8 cellular contexts compared by ENCODE assay signal in genomic region chr9:62798884-62799850, GRCh38.
DNase-seq lines count a peak whose midpoint lies in the region; ATAC-seq, FAIRE-seq and TF ChIP-seq lines count a peak whose summit lies in the region.
"Not testable (repeated sequence)": the region's sequence is repeated elsewhere in the genome, so short reads cannot be mapped to it uniquely, and the experiment has no call there.

No MANE protein-coding gene starts in this region.

- ATAC-seq in K562 = peak; percentile 16; the same call in 1 of the 3 replicates
- ATAC-seq in left lobe of liver = peak; percentile 28

- peak overlapping the region; percentile 76 for H3K4me2 ChIP-seq in Karpas-422 (ENCODE audit: low read depth, low read length, poor library complexity, severe bottlenecking)
- H3K4me2 ChIP-seq in K562 (ENCODE audit: insufficient read depth, low read length); trophoblast cell (ENCODE audit: low read length): not testable (repeated sequence)

- not testable (repeated sequence) for H3K18ac ChIP-seq in trophoblast cell (ENCODE audit: low read length)

- H3K14ac ChIP-seq in trophoblast cell (ENCODE audit: low read length) = not testable (repeated sequence)

- not testable (repeated sequence) for H3K27ac ChIP-seq in Karpas-422 (ENCODE audit: low read length); K562 (ENCODE audit: extremely low read depth, low read depth, low read length); trophoblast cell (ENCODE audit: low read depth, low read length); suprapubic skin

- not testable (repeated sequence) for H4K12ac ChIP-seq in trophoblast cell (ENCODE audit: low read depth, low read length)

- TF ChIP-seq POLR2A in K562 (conservative IDR thresholded peaks at IDR 0.05); suprapubic skin (IDR thresholded peaks at IDR 0.05): not testable (repeated sequence)

- intact Hi-C loops in K562 (cut with micrococcal nuclease) = not testable (repeated sequence)

- H3K79me2 ChIP-seq in Karpas-422 (ENCODE audit: low read length); K562 (ENCODE audit: control insufficient read depth, insufficient read depth, low read length); trophoblast cell (ENCODE audit: control insufficient read depth, insufficient read depth, low read length, poor library complexity): not testable (repeated sequence)

- H4K91ac ChIP-seq in trophoblast cell (ENCODE audit: low read depth, low read length) = not testable (repeated sequence)

- not testable (repeated sequence) for H2AFZ ChIP-seq in Karpas-422 (ENCODE audit: low read length); K562 (ENCODE audit: low read depth, low read length); trophoblast cell (ENCODE audit: insufficient read depth, low read length, poor library complexity)

- H3K36me3 ChIP-seq in Karpas-422 (ENCODE audit: insufficient read depth, low read length); K562 (ENCODE audit: control insufficient read depth, insufficient read depth, low read length); trophoblast cell (ENCODE audit: control insufficient read depth in 1 of 2, insufficient read depth in 2 of 2, low read length in 2 of 2); suprapubic skin: not testable (repeated sequence)

- BruUV-seq in K562 (replicated peaks; lab: Mats Ljungman, UMichigan) = not testable (repeated sequence)

- peak overlapping the region; percentile 75 for H3K4me3 Mint-ChIP-seq in activated CD4-positive, alpha-beta memory T cell treated with anti-CD3 and anti-CD28 coated beads, Interleukin-2, amount 10 ng/mL, durations not matched to agents 7 days and 5 days

- in situ Hi-C loops in K562 (cut with MboI) = loop anchor here (5.0 kb wide), 1 partner anchor 1018 kb away; no protein-coding TSS in a partner anchor

- H3K27me3 Mint-ChIP-seq in activated CD4-positive, alpha-beta memory T cell treated with anti-CD3 and anti-CD28 coated beads, Interleukin-2, amount 10 ng/mL, durations not matched to agents 7 days and 5 days = peaks cover 39% of the 10 kb centered on the region

- H3K4me1 ChIP-seq in Karpas-422 (ENCODE audit: low read length) = peaks cover 34% of the 10 kb centered on the region
- peaks cover 0 to 15% of the 10 kb centered on the region in 2 experiments; a peak in 2 of 5 replicates for H3K4me1 ChIP-seq in K562 (replicated peaks in 1 of 2; ENCODE audit: control insufficient read depth in 2 of 2, insufficient read depth in 2 of 2, low read length in 2 of 2)
- not testable (repeated sequence) for H3K4me1 ChIP-seq in trophoblast cell (ENCODE audit: control insufficient read depth in 1 of 2, insufficient read depth in 2 of 2, low read length in 2 of 2)
- peaks cover 42% of the 10 kb centered on the region for H3K4me1 ChIP-seq in suprapubic skin

- not testable (repeated sequence) for H2BK120ac ChIP-seq in trophoblast cell (ENCODE audit: insufficient read depth, low read length, poor library complexity)

- not testable (repeated sequence) for H3K9me3 Mint-ChIP-seq in activated CD4-positive, alpha-beta memory T cell treated with anti-CD3 and anti-CD28 coated beads, Interleukin-2, amount 10 ng/mL, durations not matched to agents 7 days and 5 days

- not testable (repeated sequence) for H3K4ac ChIP-seq in trophoblast cell (ENCODE audit: low read depth, low read length)

- H3K9me3 ChIP-seq in Karpas-422 (ENCODE audit: low read length); K562 (replicated peaks; ENCODE audit: control insufficient read depth, insufficient read depth, low read depth, low read length); trophoblast cell (ENCODE audit: insufficient read depth, low read depth, low read length); suprapubic skin: not testable (repeated sequence)

- H2BK5ac ChIP-seq in trophoblast cell (ENCODE audit: low read depth, low read length, poor library complexity) = not testable (repeated sequence)

- H3K79me1 ChIP-seq in trophoblast cell (ENCODE audit: low read length) = not testable (repeated sequence)

- FAIRE-seq in K562 (lab: Jason Lieb, UNC) = not testable (repeated sequence)

- not testable (repeated sequence) for H3K23ac ChIP-seq in trophoblast cell (ENCODE audit: low read length)

- TF ChIP-seq EP300 in K562 (IDR thresholded peaks at IDR 0.05; ENCODE audit: low read length); suprapubic skin (IDR thresholded peaks at IDR 0.05): not testable (repeated sequence)

- WGBS in K562 (ENCODE audit: insufficient coverage, low coverage, missing lambda C conversion rate) = 20% methylated on average over 35 of the region's 35 CpGs
- WGBS in trophoblast cell (ENCODE audit: extremely low coverage, insufficient coverage, insufficient read length) = no CpG with 5 or more reads among the region's 35 CpGs
- WGBS in suprapubic skin = 37% methylated on average over 35 of the region's 35 CpGs

- H3K27me3 ChIP-seq in Karpas-422 (ENCODE audit: low read length); K562 (ENCODE audit: control insufficient read depth in 2 of 2, insufficient read depth in 2 of 2, low read length in 2 of 2): not testable (repeated sequence)
- H3K27me3 ChIP-seq in trophoblast cell (ENCODE audit: insufficient read depth, low read length) (peaks cover 37% of the 10 kb centered on the region), suprapubic skin (peaks cover 50% of the 10 kb centered on the region)

- H3K4me3 ChIP-seq in Karpas-422 (ENCODE audit: low read length) (peak overlapping the region; percentile 83), suprapubic skin (peak overlapping the region; percentile 69)
- H3K4me3 ChIP-seq in K562; trophoblast cell (ENCODE audit: low read depth, low read length): not testable (repeated sequence)

- peaks cover 33% of the 10 kb centered on the region for H3K4me1 Mint-ChIP-seq in activated CD4-positive, alpha-beta memory T cell treated with anti-CD3 and anti-CD28 coated beads, Interleukin-2, amount 10 ng/mL, durations not matched to agents 7 days and 5 days

- CTCF ChIA-PET in activated CD4-positive, alpha-beta memory T cell treated with anti-CD3 and anti-CD28 coated beads, Interleukin-2, amount 10 ng/mL, durations not matched to agents 7 days and 5 days (lab: Charles Lee) = interaction anchor here (1.8 kb wide), 1 partner anchor 1018 kb away, joined by 10 read pairs; no protein-coding TSS in a partner anchor
- CTCF ChIA-PET in K562 (lab: Yijun Ruan, JAX; ENCODE audit: low intra/inter-chr PET ratio) = not testable (repeated sequence)

- TF ChIP-seq CTCF in K562 (IDR thresholded peaks at IDR 0.05 in 2 of 3, conservative IDR thresholded peaks at IDR 0.05 in 1 of 3; ENCODE audit: insufficient read depth in 2 of 3, low read depth in 1 of 3, low read length in 3 of 3); suprapubic skin (IDR thresholded peaks at IDR 0.05): not testable (repeated sequence)

- not testable (repeated sequence) for H3K9me1 ChIP-seq in K562 (ENCODE audit: control insufficient read depth, insufficient read depth, low read length)

- POLR2A ChIA-PET in activated CD4-positive, alpha-beta memory T cell treated with anti-CD3 and anti-CD28 coated beads, Interleukin-2, amount 10 ng/mL, durations not matched to agents 7 days and 5 days (lab: Charles Lee) = interaction anchor here (2.2 kb wide), 1 partner anchor 1018 kb away, joined by 13 read pairs; no protein-coding TSS in a partner anchor
- POLR2A ChIA-PET in K562 (lab: Yijun Ruan, JAX) = not testable (repeated sequence)

- H4K8ac ChIP-seq in trophoblast cell (ENCODE audit: low read depth, low read length) = not testable (repeated sequence)

- H3K27ac Mint-ChIP-seq in activated CD4-positive, alpha-beta memory T cell treated with anti-CD3 and anti-CD28 coated beads, Interleukin-2, amount 10 ng/mL, durations not matched to agents 7 days and 5 days = peak overlapping the region; percentile 55

- H4K20me1 ChIP-seq in Karpas-422 (ENCODE audit: insufficient read depth, low read depth, low read length); K562 (replicated peaks; ENCODE audit: control insufficient read depth, insufficient read depth, low read length): not testable (repeated sequence)

- peak overlapping the region; percentile 87 for H3K9ac ChIP-seq in Karpas-422 (ENCODE audit: low read length)
- not testable (repeated sequence) for H3K9ac ChIP-seq in K562 (ENCODE audit: insufficient read depth in 1 of 2, low read depth in 2 of 2, low read length in 2 of 2); trophoblast cell (ENCODE audit: low read length)

- DNase-seq in EL (peak; percentile 43), Karpas-422 (peak; percentile 71), fibroblast of peridontal ligament (ENCODE audit: extremely low read depth) (peak; percentile 22), left lobe of liver (ENCODE audit: low spot score) (peak; percentile 53), trophoblast cell (peak; percentile 3 to 21), suprapubic skin (ENCODE audit: low spot score in 2 of 2) (peak; percentile 69 to 86)
- DNase-seq in activated CD4-positive, alpha-beta memory T cell treated with anti-CD3 and anti-CD28 coated beads, Interleukin-2, amount 10 ng/mL, durations not matched to agents 7 days and 5 days = peak; percentile 52
- DNase-seq in K562 (ENCODE audit: extremely low read depth in 1 of 4, low spot score in 3 of 4) = not testable (repeated sequence)

- H3K9me2 ChIP-seq in Karpas-422 (replicated peaks; ENCODE audit: insufficient read depth, low read length) = not testable (repeated sequence)

- H2AK5ac ChIP-seq in trophoblast cell (ENCODE audit: low read length) = not testable (repeated sequence)

- not testable (repeated sequence) for H2BK12ac ChIP-seq in trophoblast cell (ENCODE audit: low read length)

- not testable (repeated sequence) for TF ChIP-seq RAD21 in K562 (CRISPR knock-in tag; conservative IDR thresholded peaks at IDR 0.05 in 1 of 2, IDR thresholded peaks at IDR 0.05 in 1 of 2)

- H3K36me3 Mint-ChIP-seq in activated CD4-positive, alpha-beta memory T cell treated with anti-CD3 and anti-CD28 coated beads, Interleukin-2, amount 10 ng/mL, durations not matched to agents 7 days and 5 days (ENCODE audit: low read depth) = peaks cover 15% of the 10 kb centered on the region

TF ChIP-seq in K562, 482 proteins besides CTCF, POLR2A, EP300 and RAD21:
- 0 out of 2 replicates have a peak, but pooled peaks have one; percentile 8 for TF ChIP-seq EGR1 (conservative IDR thresholded peaks at IDR 0.05)
